39 cellular contexts compared by ENCODE assay signal in the genomic region with DNA sequence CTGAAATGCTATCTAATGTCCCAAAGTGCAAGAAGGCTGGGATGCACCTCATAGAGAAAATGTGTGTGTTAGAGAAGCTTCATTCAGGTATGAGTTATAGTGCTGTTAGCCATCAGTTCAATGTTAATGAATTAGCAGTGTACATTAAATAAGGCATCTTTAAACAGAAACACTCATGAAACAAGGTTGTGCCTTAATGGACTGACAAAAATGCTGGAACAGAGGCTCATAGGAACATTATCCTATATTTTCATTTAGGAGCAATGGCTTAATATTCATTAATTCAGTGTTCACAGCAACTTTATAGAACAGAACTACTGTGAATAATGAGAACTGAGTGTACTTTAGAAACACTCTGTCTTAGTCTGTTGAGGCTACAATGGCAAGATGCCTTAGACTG.
"Had no signal": no experiment of that assay in that cellular context is flagged by ENCODE, and none has a peak within 500 bp of the region (broad histone marks: within the 10 kb centered on the region; RNA-seq: fewer than 3 reads in every experiment).

No MANE protein-coding gene starts in this region.

- H3K9me3 Mint-ChIP-seq: activated naive CD4-positive, alpha-beta T cell treated with anti-CD3 and anti-CD28 coated beads for 36 hours; activated naive CD4-positive, alpha-beta T cell treated with anti-CD3 and anti-CD28 coated beads, Interleukin-2, amount 10 ng/mL, durations not matched to agents 7 days and 5 days; activated naive CD4-positive, alpha-beta T cell treated with anti-CD3 and anti-CD28 coated beads, Interleukin-2, amount 50 U/mL, for 24 hours; activated naive CD8-positive, alpha-beta T cell treated with anti-CD3 and anti-CD28 coated beads for 36 hours; activated naive CD8-positive, alpha-beta T cell treated with anti-CD3 and anti-CD28 coated beads, Interleukin-2, amount 10 ng/mL, durations not matched to agents 7 days and 5 days; activated naive CD8-positive, alpha-beta T cell treated with anti-CD3 and anti-CD28 coated beads, Interleukin-2, amount 50 U/mL, for 24 hours; activated T-cell treated with anti-CD3 and anti-CD28 coated beads, Interleukin-2, amount 50 U/mL, for 24 hours; activated T-cell treated with anti-CD3 and anti-CD28 coated beads, Interleukin-2, amount 50 U/mL, for 72 hours; activated T-helper 1 cell treated with anti-CD3 and anti-CD28 coated beads, Interleukin-12 subunit alpha, Interleukin-12 subunit beta, Interleukin-2, Interleukin-4 antibody, amounts not matched to agents 30 ng/mL and 10 ng/mL and 1 ng/mL, durations not matched to agents 14 hours and 24 hours and 36 hours; activated T-helper 17 cell treated with anti-CD3 and anti-CD28 coated beads, Interleukin-2, amount 50 U/mL, for 72 hours; activated T-helper 2 cell treated with anti-CD3 and anti-CD28 coated beads, Interferon-gamma antibody, Interleukin-2, Interleukin-4, amounts not matched to agents 10 μg/mL and 5 μg/mL and 100 μg/mL, durations not matched to agents 14 hours and 24 hours and 36 hours; central memory CD8-positive, alpha-beta T cell had no signal

- H3K4me1 ChIP-seq: ascending aorta, breast epithelium had no signal

- ATAC-seq: activated naive CD4-positive, alpha-beta T cell treated with anti-CD3 and anti-CD28 coated beads, Interleukin-2, amount 50 U/mL, for 72 hours; activated naive CD8-positive, alpha-beta T cell treated with anti-CD3 and anti-CD28 coated beads, Interleukin-2, amount 50 U/mL, for 24 hours; activated T-cell treated with anti-CD3 and anti-CD28 coated beads, Interleukin-2, amount 50 U/mL, for 4 hours; activated T-cell treated with anti-CD3 and anti-CD28 coated beads, Interleukin-2, amount 50 U/mL, for 72 hours; activated T-helper 17 cell treated with anti-CD3 and anti-CD28 coated beads, Interleukin-2, amount 50 U/mL, for 72 hours; body of pancreas had no signal

- H3K36me3 ChIP-seq: adrenal gland, ascending aorta, brain microvascular endothelial cell, breast epithelium, cardiac muscle cell had no signal

- H3K4me1 Mint-ChIP-seq: central memory CD8-positive, alpha-beta T cell had no signal

- H3K4me3 Mint-ChIP-seq: activated naive CD4-positive, alpha-beta T cell treated with anti-CD3 and anti-CD28 coated beads for 36 hours; activated naive CD4-positive, alpha-beta T cell treated with anti-CD3 and anti-CD28 coated beads, Interleukin-2, amount 10 ng/mL, durations not matched to agents 7 days and 5 days; activated naive CD4-positive, alpha-beta T cell treated with anti-CD3 and anti-CD28 coated beads, Interleukin-2, amount 50 U/mL, for 24 hours; activated naive CD8-positive, alpha-beta T cell; activated naive CD8-positive, alpha-beta T cell treated with anti-CD3 and anti-CD28 coated beads for 36 hours; activated naive CD8-positive, alpha-beta T cell treated with anti-CD3 and anti-CD28 coated beads, Interleukin-2, amount 10 ng/mL, durations not matched to agents 7 days and 5 days; activated naive CD8-positive, alpha-beta T cell treated with anti-CD3 and anti-CD28 coated beads, Interleukin-2, amount 50 U/mL, for 24 hours; activated T-cell treated with anti-CD3 and anti-CD28 coated beads, Interleukin-2, amount 50 U/mL, for 24 hours; activated T-cell treated with anti-CD3 and anti-CD28 coated beads, Interleukin-2, amount 50 U/mL, for 4 hours; activated T-cell treated with anti-CD3 and anti-CD28 coated beads, Interleukin-2, amount 50 U/mL, for 72 hours; activated T-helper 1 cell treated with anti-CD3 and anti-CD28 coated beads, Interleukin-12 subunit alpha, Interleukin-12 subunit beta, Interleukin-2, Interleukin-4 antibody, amounts not matched to agents 30 ng/mL and 10 ng/mL and 1 ng/mL, durations not matched to agents 14 hours and 24 hours and 36 hours; activated T-helper 17 cell treated with anti-CD3 and anti-CD28 coated beads, Interleukin-2, amount 50 U/mL, for 72 hours; brain; central memory CD8-positive, alpha-beta T cell had no signal

- H3K27me3 ChIP-seq: adrenal gland, ascending aorta, body of pancreas, brain microvascular endothelial cell, breast epithelium, cardiac muscle cell had no signal

- H3K27ac ChIP-seq: adrenal gland, ascending aorta, body of pancreas, brain microvascular endothelial cell, breast epithelium, cardiac muscle cell had no signal

- DNase-seq: activated effector memory CD4-positive, alpha-beta T cell treated with anti-CD3 and anti-CD28 coated beads, Interleukin-2, amount 50 U/mL, for 16 hours; activated effector memory CD4-positive, alpha-beta T cell treated with Interleukin-2 at 50 U/mL for 16 hours; activated gamma-delta T cell; activated gamma-delta T cell treated with Interleukin-2 at 50 U/mL for 16 hours; activated naive CD4-positive, alpha-beta T cell; activated naive CD4-positive, alpha-beta T cell treated with anti-CD3 and anti-CD28 coated beads for 36 hours; activated naive CD4-positive, alpha-beta T cell treated with anti-CD3 and anti-CD28 coated beads, Interleukin-2, amount 10 ng/mL, durations not matched to agents 7 days and 5 days; activated naive CD4-positive, alpha-beta T cell treated with anti-CD3 and anti-CD28 coated beads, Interleukin-2, amount 50 U/mL, for 16 hours; activated naive CD4-positive, alpha-beta T cell treated with Interleukin-2 at 50 U/mL for 16 hours; activated naive CD8-positive, alpha-beta T cell treated with anti-CD3 and anti-CD28 coated beads for 36 hours; activated naive CD8-positive, alpha-beta T cell treated with anti-CD3 and anti-CD28 coated beads, Interleukin-2, amount 10 ng/mL, durations not matched to agents 7 days and 5 days; activated naive CD8-positive, alpha-beta T cell treated with anti-CD3 and anti-CD28 coated beads, Interleukin-2, amount 50 U/mL, for 24 hours; activated T-cell treated with anti-CD3 and anti-CD28 coated beads, Interleukin-2, amount 50 U/mL, for 24 hours; activated T-cell treated with anti-CD3 and anti-CD28 coated beads, Interleukin-2, amount 50 U/mL, for 4 hours; activated T-cell treated with anti-CD3 and anti-CD28 coated beads, Interleukin-2, amount 50 U/mL, for 48 hours; activated T-cell treated with anti-CD3 and anti-CD28 coated beads, Interleukin-2, amount 50 U/mL, for 72 hours; adrenal gland; amniotic stem cell; amygdala; anterior cingulate cortex; aorta; body of pancreas; brain microvascular endothelial cell; caudate nucleus; central memory CD4-positive, alpha-beta T cell; cerebellar nuclear complex had no signal

- H3K27ac Mint-ChIP-seq: activated naive CD4-positive, alpha-beta T cell treated with anti-CD3 and anti-CD28 coated beads for 36 hours; activated naive CD4-positive, alpha-beta T cell treated with anti-CD3 and anti-CD28 coated beads, Interleukin-2, amount 10 ng/mL, durations not matched to agents 7 days and 5 days; activated naive CD4-positive, alpha-beta T cell treated with anti-CD3 and anti-CD28 coated beads, Interleukin-2, amount 50 U/mL, for 24 hours; activated naive CD4-positive, alpha-beta T cell treated with anti-CD3 and anti-CD28 coated beads, Interleukin-2, amount 50 U/mL, for 72 hours; activated naive CD8-positive, alpha-beta T cell; activated naive CD8-positive, alpha-beta T cell treated with anti-CD3 and anti-CD28 coated beads for 36 hours; activated naive CD8-positive, alpha-beta T cell treated with anti-CD3 and anti-CD28 coated beads, Interleukin-2, amount 10 ng/mL, durations not matched to agents 7 days and 5 days; activated naive CD8-positive, alpha-beta T cell treated with anti-CD3 and anti-CD28 coated beads, Interleukin-2, amount 50 U/mL, for 24 hours; activated T-cell treated with anti-CD3 and anti-CD28 coated beads, Interleukin-2, amount 50 U/mL, for 24 hours; activated T-cell treated with anti-CD3 and anti-CD28 coated beads, Interleukin-2, amount 50 U/mL, for 72 hours; activated T-helper 1 cell treated with anti-CD3 and anti-CD28 coated beads, Interleukin-12 subunit alpha, Interleukin-12 subunit beta, Interleukin-2, Interleukin-4 antibody, amounts not matched to agents 30 ng/mL and 10 ng/mL and 1 ng/mL, durations not matched to agents 14 hours and 24 hours and 36 hours; activated T-helper 17 cell treated with anti-CD3 and anti-CD28 coated beads, Interleukin-2, amount 50 U/mL, for 72 hours; activated T-helper 2 cell treated with anti-CD3 and anti-CD28 coated beads, Interferon-gamma antibody, Interleukin-2, Interleukin-4, amounts not matched to agents 10 μg/mL and 5 μg/mL and 100 μg/mL, durations not matched to agents 14 hours and 24 hours and 36 hours; brain had no signal

- H3K27me3 Mint-ChIP-seq: activated naive CD4-positive, alpha-beta T cell treated with anti-CD3 and anti-CD28 coated beads, Interleukin-2, amount 50 U/mL, for 24 hours; activated naive CD8-positive, alpha-beta T cell treated with anti-CD3 and anti-CD28 coated beads for 36 hours; activated naive CD8-positive, alpha-beta T cell treated with anti-CD3 and anti-CD28 coated beads, Interleukin-2, amount 10 ng/mL, durations not matched to agents 7 days and 5 days; activated T-cell treated with anti-CD3 and anti-CD28 coated beads, Interleukin-2, amount 50 U/mL, for 24 hours had no signal

- H3K9me3 ChIP-seq: adrenal gland, ascending aorta had no signal

- FAIRE-seq: astrocyte, bronchial epithelial cell had no signal

- H3K36me3 Mint-ChIP-seq: activated naive CD4-positive, alpha-beta T cell treated with anti-CD3 and anti-CD28 coated beads, Interleukin-2, amount 10 ng/mL, durations not matched to agents 7 days and 5 days; activated naive CD4-positive, alpha-beta T cell treated with anti-CD3 and anti-CD28 coated beads, Interleukin-2, amount 50 U/mL, for 72 hours; activated naive CD8-positive, alpha-beta T cell treated with anti-CD3 and anti-CD28 coated beads for 36 hours; activated naive CD8-positive, alpha-beta T cell treated with anti-CD3 and anti-CD28 coated beads, Interleukin-2, amount 10 ng/mL, durations not matched to agents 7 days and 5 days; brain had no signal

- H3K4me3 ChIP-seq: adrenal gland, ascending aorta, body of pancreas, breast epithelium, cardiac muscle cell had no signal
